Comparison of ENCODE assay signal across 1 cellular context in the genomic region with DNA sequence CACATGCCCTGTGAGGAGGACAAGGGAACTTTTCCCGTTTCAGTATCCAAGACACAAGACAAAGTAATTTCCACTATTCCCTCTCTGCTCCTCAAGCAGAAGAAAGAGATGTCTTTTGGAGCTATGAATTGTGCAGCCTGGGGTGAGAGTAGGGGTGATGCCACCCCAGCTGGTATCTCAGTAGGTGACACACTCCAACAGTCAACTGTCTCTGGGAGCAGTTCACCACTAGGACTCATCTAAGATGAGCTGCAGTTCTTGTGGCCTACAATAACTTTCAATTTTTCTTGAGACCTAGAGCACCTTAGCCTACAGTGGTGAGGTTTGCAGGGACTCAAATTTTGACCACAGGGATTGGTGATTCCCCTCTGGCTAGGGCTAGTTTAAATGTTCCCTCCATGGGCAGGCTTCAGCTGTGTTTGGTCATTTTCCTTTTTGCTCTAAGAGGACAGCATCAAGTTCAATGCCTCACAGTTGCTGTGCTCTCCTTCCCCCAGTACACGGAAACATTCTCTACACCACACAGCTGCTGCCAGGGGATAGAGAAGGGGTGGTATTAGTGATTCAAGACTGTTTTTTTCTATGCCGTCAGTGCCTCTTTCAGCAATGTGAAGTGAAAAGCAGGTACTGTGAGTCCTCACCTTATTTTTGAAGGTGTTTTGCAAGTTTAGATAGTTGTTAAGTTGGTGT.
TF ChIP-seq lines count a peak whose summit lies in the region.

No MANE protein-coding gene starts in this region.

TF ChIP-seq in H1, 55 proteins besides CTCF, POLR2A, EP300 and RAD21 (continued from another document):
- TF ChIP-seq, protein P1, sequence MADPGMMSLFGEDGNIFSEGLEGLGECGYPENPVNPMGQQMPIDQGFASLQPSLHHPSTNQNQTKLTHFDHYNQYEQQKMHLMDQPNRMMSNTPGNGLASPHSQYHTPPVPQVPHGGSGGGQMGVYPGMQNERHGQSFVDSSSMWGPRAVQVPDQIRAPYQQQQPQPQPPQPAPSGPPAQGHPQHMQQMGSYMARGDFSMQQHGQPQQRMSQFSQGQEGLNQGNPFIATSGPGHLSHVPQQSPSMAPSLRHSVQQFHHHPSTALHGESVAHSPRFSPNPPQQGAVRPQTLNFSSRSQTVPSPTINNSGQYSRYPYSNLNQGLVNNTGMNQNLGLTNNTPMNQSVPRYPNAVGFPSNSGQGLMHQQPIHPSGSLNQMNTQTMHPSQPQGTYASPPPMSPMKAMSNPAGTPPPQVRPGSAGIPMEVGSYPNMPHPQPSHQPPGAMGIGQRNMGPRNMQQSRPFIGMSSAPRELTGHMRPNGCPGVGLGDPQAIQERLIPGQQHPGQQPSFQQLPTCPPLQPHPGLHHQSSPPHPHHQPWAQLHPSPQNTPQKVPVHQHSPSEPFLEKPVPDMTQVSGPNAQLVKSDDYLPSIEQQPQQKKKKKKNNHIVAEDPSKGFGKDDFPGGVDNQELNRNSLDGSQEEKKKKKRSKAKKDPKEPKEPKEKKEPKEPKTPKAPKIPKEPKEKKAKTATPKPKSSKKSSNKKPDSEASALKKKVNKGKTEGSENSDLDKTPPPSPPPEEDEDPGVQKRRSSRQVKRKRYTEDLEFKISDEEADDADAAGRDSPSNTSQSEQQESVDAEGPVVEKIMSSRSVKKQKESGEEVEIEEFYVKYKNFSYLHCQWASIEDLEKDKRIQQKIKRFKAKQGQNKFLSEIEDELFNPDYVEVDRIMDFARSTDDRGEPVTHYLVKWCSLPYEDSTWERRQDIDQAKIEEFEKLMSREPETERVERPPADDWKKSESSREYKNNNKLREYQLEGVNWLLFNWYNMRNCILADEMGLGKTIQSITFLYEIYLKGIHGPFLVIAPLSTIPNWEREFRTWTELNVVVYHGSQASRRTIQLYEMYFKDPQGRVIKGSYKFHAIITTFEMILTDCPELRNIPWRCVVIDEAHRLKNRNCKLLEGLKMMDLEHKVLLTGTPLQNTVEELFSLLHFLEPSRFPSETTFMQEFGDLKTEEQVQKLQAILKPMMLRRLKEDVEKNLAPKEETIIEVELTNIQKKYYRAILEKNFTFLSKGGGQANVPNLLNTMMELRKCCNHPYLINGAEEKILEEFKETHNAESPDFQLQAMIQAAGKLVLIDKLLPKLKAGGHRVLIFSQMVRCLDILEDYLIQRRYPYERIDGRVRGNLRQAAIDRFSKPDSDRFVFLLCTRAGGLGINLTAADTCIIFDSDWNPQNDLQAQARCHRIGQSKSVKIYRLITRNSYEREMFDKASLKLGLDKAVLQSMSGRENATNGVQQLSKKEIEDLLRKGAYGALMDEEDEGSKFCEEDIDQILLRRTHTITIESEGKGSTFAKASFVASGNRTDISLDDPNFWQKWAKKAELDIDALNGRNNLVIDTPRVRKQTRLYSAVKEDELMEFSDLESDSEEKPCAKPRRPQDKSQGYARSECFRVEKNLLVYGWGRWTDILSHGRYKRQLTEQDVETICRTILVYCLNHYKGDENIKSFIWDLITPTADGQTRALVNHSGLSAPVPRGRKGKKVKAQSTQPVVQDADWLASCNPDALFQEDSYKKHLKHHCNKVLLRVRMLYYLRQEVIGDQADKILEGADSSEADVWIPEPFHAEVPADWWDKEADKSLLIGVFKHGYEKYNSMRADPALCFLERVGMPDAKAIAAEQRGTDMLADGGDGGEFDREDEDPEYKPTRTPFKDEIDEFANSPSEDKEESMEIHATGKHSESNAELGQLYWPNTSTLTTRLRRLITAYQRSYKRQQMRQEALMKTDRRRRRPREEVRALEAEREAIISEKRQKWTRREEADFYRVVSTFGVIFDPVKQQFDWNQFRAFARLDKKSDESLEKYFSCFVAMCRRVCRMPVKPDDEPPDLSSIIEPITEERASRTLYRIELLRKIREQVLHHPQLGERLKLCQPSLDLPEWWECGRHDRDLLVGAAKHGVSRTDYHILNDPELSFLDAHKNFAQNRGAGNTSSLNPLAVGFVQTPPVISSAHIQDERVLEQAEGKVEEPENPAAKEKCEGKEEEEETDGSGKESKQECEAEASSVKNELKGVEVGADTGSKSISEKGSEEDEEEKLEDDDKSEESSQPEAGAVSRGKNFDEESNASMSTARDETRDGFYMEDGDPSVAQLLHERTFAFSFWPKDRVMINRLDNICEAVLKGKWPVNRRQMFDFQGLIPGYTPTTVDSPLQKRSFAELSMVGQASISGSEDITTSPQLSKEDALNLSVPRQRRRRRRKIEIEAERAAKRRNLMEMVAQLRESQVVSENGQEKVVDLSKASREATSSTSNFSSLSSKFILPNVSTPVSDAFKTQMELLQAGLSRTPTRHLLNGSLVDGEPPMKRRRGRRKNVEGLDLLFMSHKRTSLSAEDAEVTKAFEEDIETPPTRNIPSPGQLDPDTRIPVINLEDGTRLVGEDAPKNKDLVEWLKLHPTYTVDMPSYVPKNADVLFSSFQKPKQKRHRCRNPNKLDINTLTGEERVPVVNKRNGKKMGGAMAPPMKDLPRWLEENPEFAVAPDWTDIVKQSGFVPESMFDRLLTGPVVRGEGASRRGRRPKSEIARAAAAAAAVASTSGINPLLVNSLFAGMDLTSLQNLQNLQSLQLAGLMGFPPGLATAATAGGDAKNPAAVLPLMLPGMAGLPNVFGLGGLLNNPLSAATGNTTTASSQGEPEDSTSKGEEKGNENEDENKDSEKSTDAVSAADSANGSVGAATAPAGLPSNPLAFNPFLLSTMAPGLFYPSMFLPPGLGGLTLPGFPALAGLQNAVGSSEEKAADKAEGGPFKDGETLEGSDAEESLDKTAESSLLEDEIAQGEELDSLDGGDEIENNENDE (IDR thresholded peaks at IDR 0.05; ENCODE audit: insufficient replicate concordance, low read length), result no peak
- TF ChIP-seq NRF1 (IDR thresholded peaks at IDR 0.05; ENCODE audit: low read depth, low read length) (no peak), POLR2AphosphoS5 (IDR thresholded peaks at IDR 0.05; ENCODE audit: low read depth, low read length) (no peak), CBX8 (IDR thresholded peaks at IDR 0.05; ENCODE audit: borderline replicate concordance, low read depth, low read length) (no peak), SIRT6 (IDR thresholded peaks at IDR 0.05; ENCODE audit: low read length) (no peak), BCL11A (IDR thresholded peaks at IDR 0.05; ENCODE audit: low read depth in 2 of 2, low read length in 2 of 2) (no peak), SP1 (IDR thresholded peaks at IDR 0.05; ENCODE audit: low read depth, low read length) (no peak)
TF ChIP-seq in H1: peak in this region for 0.
